8 cellular contexts compared by ENCODE assay signal in the genomic region with DNA sequence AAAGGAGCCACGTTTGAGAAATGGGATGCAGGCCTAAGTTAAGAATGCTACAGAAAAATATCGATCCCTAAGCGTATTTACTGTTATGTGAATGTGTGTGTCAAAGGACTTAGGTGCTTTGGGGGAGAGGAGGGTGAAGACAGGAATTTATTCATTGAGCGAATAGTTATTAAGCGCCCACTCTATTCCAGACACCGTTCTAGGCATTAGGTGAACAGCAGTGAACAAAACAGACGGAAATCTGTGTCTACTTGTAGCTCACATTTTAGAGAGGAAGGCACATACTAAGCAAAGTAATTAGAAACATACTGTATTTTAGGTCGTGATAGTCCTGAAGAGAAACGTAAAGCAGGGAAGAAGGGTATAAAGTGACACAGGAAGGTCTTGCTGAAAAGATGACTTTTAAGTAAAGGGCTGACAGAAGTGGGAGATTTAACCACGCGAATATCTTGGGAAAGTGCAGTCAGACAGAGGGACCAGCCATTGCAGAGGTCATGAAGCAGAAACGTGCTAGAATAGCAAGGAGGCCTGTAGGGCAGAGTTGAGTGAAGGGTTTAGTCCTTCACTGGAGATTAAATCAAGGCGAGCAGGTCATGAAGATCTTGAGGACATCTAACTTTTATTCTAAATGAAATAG. TPM values are rescaled to one million over a fixed set of nuclear protein-coding genes. Genes with fewer than 3 reads are reported as not detected.
DNase-seq lines count a peak whose midpoint lies in the region; ATAC-seq, FAIRE-seq and TF ChIP-seq lines count a peak whose summit lies in the region.

No MANE protein-coding gene starts in this region.

- peaks cover 0 to 4% of the 10 kb centered on the region in 2 donors for H3K36me3 ChIP-seq in vagina

- intact Hi-C loops in vagina (cut with DNase I) = no loop called here

- peaks cover 40% of the 10 kb centered on the region for H3K4me1 ChIP-seq in vagina

- H3K27me3 ChIP-seq in vagina = no peaks in the 10 kb centered on the region

- peak; percentile 13 for FAIRE-seq in islet of Langerhans (lab: Jason Lieb, UNC)

- no peaks in the 10 kb centered on the region for H3K9me3 ChIP-seq in vagina

- no peak for TF ChIP-seq POLR2A in vagina (IDR thresholded peaks at IDR 0.05)

- TF ChIP-seq CTCF in C4-2B (conservative IDR thresholded peaks at IDR 0.05) (no peak), HFF-Myc (IDR thresholded peaks at IDR 0.05; ENCODE audit: low read depth, low read length, missing control alignments) (no peak), vagina (IDR thresholded peaks at IDR 0.05) (no peak)

- DNase-seq in HFF-Myc (ENCODE audit: extremely low read depth, low read depth) (no peak), SW480 (ENCODE audit: low spot score) (peak; percentile 1), vagina (ENCODE audit: extremely low spot score in 2 of 2) (no peak), GM19238 (ENCODE audit: insufficient read length, low spot score) (no peak), AG08395 (ENCODE audit: low spot score) (no peak)

- H3K4me3 ChIP-seq in HFF-Myc (replicated peaks; ENCODE audit: low read depth, low read length) (peak overlapping the region; percentile 63), vagina (peak overlapping the region; percentile 73 to 95)

- peak overlapping the region; percentile 84 for H3K27ac ChIP-seq in C4-2B
- H3K27ac ChIP-seq in vagina = peak overlapping the region; percentile 92

- ATAC-seq in HG03039 (IDR thresholded peaks at IDR 0.05; ENCODE audit: unreplicated experiment) = no peak

RNA-seq across cellular contexts. Expression of gene AIMP1, which starts 0.5 kb away (rescaled TPM):
- total RNA-seq in vagina = 19.4 TPM

RNA-seq across cellular contexts. Expression of gene TBCK, which starts 0.9 kb away (rescaled TPM):
- total RNA-seq in vagina = 36.1 TPM

RNA-seq across cellular contexts. Expression of gene GIMD1, which starts 51.7 kb away (rescaled TPM):
- not detected for total RNA-seq in vagina
